Comparison of ENCODE assay signal across 16 cellular contexts in the genomic region with DNA sequence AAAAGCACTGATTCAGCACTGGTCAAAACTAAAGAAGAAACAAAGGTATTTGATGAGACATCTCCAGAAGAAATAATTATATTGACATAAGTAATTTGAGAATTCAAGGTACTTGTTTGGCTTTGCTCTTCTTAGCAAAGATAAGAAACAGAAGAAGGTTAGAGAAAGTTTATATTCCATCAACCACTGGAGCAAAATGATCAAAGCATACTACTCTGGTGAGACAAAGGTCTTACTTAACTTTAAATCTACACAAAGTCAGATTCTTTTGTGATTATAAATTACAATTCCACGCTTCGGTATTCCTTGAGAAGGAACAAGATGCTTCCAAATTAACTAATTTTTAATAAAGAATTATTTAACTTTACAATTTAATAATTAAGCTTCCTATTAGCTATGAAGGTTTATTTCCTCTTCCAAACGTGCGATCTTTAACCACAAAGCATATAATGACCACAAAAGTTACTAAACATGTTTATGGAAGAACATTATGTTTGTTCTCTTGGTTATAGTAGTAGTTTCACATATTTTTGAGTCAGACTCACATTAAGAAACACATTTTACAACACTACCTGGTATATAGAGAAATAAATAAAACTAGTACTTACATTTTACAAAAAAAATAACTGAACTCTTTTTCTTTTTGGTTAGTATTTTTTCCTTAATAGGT.
"Had no signal": no experiment of that assay in that cellular context is flagged by ENCODE, and none has a peak within 500 bp of the region (broad histone marks: within the 10 kb centered on the region; RNA-seq: fewer than 3 reads in every experiment).

No MANE protein-coding gene starts in this region.

- H3K27me3 ChIP-seq: cardiac muscle cell, dorsolateral prefrontal cortex, esophagus squamous epithelium had no signal

- H3K27ac ChIP-seq: cardiac muscle cell, dorsolateral prefrontal cortex, esophagus squamous epithelium, psoas muscle had no signal

- DNase-seq: activated CD4-positive, alpha-beta T cell treated with anti-CD3 and anti-CD28 coated beads for 1 hour; activated CD4-positive, alpha-beta T cell treated with anti-CD3 and anti-CD28 coated beads, Interleukin-2, amount 50 U/mL, for 4 hours; activated naive CD4-positive, alpha-beta T cell; activated naive CD8-positive, alpha-beta T cell treated with anti-CD3 and anti-CD28 coated beads, Interleukin-2, amount 10 ng/mL, durations not matched to agents 7 days and 5 days; activated T-cell treated with anti-CD3 and anti-CD28 coated beads for 4 hours; aorta; dorsolateral prefrontal cortex; esophagus squamous epithelium; hypothalamus; psoas muscle; stimulated activated CD4-positive, alpha-beta T cell treated with anti-CD3 and anti-CD28 coated beads, Interleukin-12 subunit alpha, Interleukin-12 subunit beta, amount 100 ng/mL, for 4 hours; stimulated activated CD4-positive, alpha-beta T cell treated with anti-CD3 and anti-CD28 coated beads, Interleukin-2, amount 100 ng/mL, for 24 hours; T-helper 1 cell; T1000 had no signal

- H3K36me3 ChIP-seq: cardiac muscle cell had no signal

- ATAC-seq: psoas muscle, sciatic nerve had no signal

- H3K4me1 ChIP-seq: esophagus squamous epithelium, psoas muscle had no signal

- H3K4me3 ChIP-seq: cardiac muscle cell, dorsolateral prefrontal cortex, esophagus squamous epithelium, psoas muscle had no signal

- H3K9me3 ChIP-seq: esophagus squamous epithelium, psoas muscle had no signal
